16 cellular contexts compared by ENCODE assay signal in the genomic region with DNA sequence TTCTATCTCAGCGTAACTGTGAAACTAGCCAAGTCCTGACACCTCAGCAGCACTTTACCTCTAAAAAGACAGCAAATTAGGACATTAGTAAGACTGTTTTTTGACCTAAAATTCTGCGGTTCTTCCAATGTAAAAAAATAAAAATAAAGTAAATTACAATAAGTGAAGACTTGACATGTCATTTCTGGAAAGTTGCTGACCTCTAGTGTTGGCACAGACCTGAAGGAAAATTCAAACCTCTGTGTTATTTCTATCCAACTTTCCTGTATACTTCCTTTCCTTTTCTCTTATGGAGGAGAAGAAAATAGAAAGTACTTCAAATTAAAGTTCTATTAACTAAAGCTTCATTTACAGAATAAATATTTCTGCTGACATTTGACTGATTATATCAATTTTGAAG.
DNase-seq lines count a peak whose midpoint lies in the region; ATAC-seq and TF ChIP-seq lines count a peak whose summit lies in the region.
"Had no signal": no experiment of that assay in that cellular context is flagged by ENCODE, and none has a peak within 500 bp of the region (broad histone marks: within the 10 kb centered on the region; RNA-seq: fewer than 3 reads in every experiment).

No MANE protein-coding gene starts in this region.

- peak in 6 of 9 donors; percentile 23 to 50 (median 42) for TF ChIP-seq CTCF in heart right ventricle (IDR thresholded peaks at IDR 0.05)
- peak in 1 of 2 donors; percentile 45 for TF ChIP-seq CTCF in right atrium auricular region (IDR thresholded peaks at IDR 0.05)
- no peak for TF ChIP-seq CTCF in fibroblast of mammary gland (conservative IDR thresholded peaks at IDR 0.05; ENCODE audit: control insufficient read depth, insufficient read depth, low read depth, low read length)
- no peak for TF ChIP-seq CTCF in lower lobe of right lung (IDR thresholded peaks at IDR 0.05)

- intact Hi-C loops in heart right ventricle (cut with DNase I), result no loop called here
- intact Hi-C loops in lower lobe of right lung (cut with DNase I), result no loop called here

- DNase-seq in heart right ventricle (no peak), right atrium auricular region (ENCODE audit: low spot score) (no peak), OCI-M1 (lab: John Stamatoyannopoulos, UW) (peak; percentile 43), fibroblast of mammary gland (ENCODE audit: low read depth) (peak; percentile 1), superior temporal gyrus (ENCODE audit: extremely low spot score) (peak; percentile 38), NCI-H2196 treated with DMSO at 0.1 percent for 48 hours (lab: John Stamatoyannopoulos, UW; ENCODE audit: unreplicated experiment) (no peak), lower lobe of right lung (no peak), retina (no peak)
- DNase-seq: activated B cell treated with CpG ODN at 0.5 μM for 24 hours; gastrocnemius medialis; left cardiac atrium; NCI-H510A treated with DMSO at 0.1 percent for 48 hours; SHP77; stimulated activated CD4-positive, alpha-beta T cell treated with anti-CD3 and anti-CD28 coated beads, Interleukin-2, amount 100 ng/mL, for 48 hours; stimulated activated naive B cell treated with anti-CD40 and anti-IgM and Interleukin-4, amounts not matched to agents 10 μg/mL and 1 μg/mL and 100 μg/mL, for 72 hours had no signal

- ATAC-seq in heart right ventricle (no peak), lower lobe of right lung (no peak)
- ATAC-seq: gastrocnemius medialis; left cardiac atrium; stimulated activated naive B cell treated with anti-CD40 and anti-IgM and Interleukin-4, amounts not matched to agents 10 μg/mL and 1 μg/mL and 100 μg/mL, for 72 hours had no signal

- H3K36me3 ChIP-seq in heart right ventricle (no peaks in the 10 kb centered on the region), right atrium auricular region (no peaks in the 10 kb centered on the region), lower lobe of right lung (no peaks in the 10 kb centered on the region)
- H3K36me3 ChIP-seq: gastrocnemius medialis, neutrophil had no signal

- H3K4me1 ChIP-seq in heart right ventricle (no peaks in the 10 kb centered on the region), right atrium auricular region (no peaks in the 10 kb centered on the region), lower lobe of right lung (no peaks in the 10 kb centered on the region)
- H3K4me1 ChIP-seq: gastrocnemius medialis had no signal

- H3K4me3 ChIP-seq in heart right ventricle (no peak overlapping the region), right atrium auricular region (no peak overlapping the region), fibroblast of mammary gland (ENCODE audit: control insufficient read depth, low read depth, low read length) (no peak overlapping the region), lower lobe of right lung (no peak overlapping the region)
- H3K4me3 ChIP-seq: gastrocnemius medialis had no signal

- H3K9me3 ChIP-seq in heart right ventricle, result peaks cover 0 to 3% (median 0%) of the 10 kb centered on the region in 11 donors
- no peaks in the 10 kb centered on the region for H3K9me3 ChIP-seq in right atrium auricular region
- H3K9me3 ChIP-seq in lower lobe of right lung, result no peaks in the 10 kb centered on the region
- H3K9me3 ChIP-seq: gastrocnemius medialis, neutrophil had no signal

- 72 to 77% methylated on average over 2 of the region's 2 CpGs for WGBS in heart right ventricle, 2 donors

- no peak overlapping the region for H3K27ac ChIP-seq in heart right ventricle
- no peak overlapping the region for H3K27ac ChIP-seq in right atrium auricular region
- no peak overlapping the region for H3K27ac ChIP-seq in lower lobe of right lung
- H3K27ac ChIP-seq: gastrocnemius medialis had no signal

- H3K27me3 ChIP-seq in heart right ventricle (no peaks in the 10 kb centered on the region), right atrium auricular region (no peaks in the 10 kb centered on the region), lower lobe of right lung (ENCODE audit: low read depth) (no peaks in the 10 kb centered on the region)
- H3K27me3 ChIP-seq: gastrocnemius medialis, neutrophil had no signal

Comparison
In these comparisons a context has a peak if more than half of its experiments do, and no peak if none do; other contexts are left out.
1. DNase-seq: peak in OCI-M1 (single experiment), fibroblast of mammary gland (single experiment) and superior temporal gyrus (single experiment); none in heart right ventricle (0 of 2), right atrium auricular region (single experiment), NCI-H2196 treated with DMSO at 0.1 percent for 48 hours (single experiment), lower lobe of right lung (single experiment) and retina (single experiment).
2. CTCF ChIP-seq: peak in heart right ventricle (6 of 9); none in fibroblast of mammary gland (single experiment) and lower lobe of right lung (single experiment).